1 cellular context compared by ENCODE assay signal in genomic region chr17:8383143-8383974, GRCh38.
TF ChIP-seq lines count a peak whose summit lies in the region.

Gene RPL26 (minus strand): TSS chr17:8383193. CDS start chr17:8382310, 883 bp downstream.

TF ChIP-seq in HCT116, 20 proteins besides CTCF, POLR2A, EP300 and RAD21 (continued from another document):
- TF ChIP-seq ZBTB33 (IDR thresholded peaks at IDR 0.05; ENCODE audit: extremely low read depth, insufficient replicate concordance, low read length): peak; percentile 99
- peak; percentile 58; the same call in 1 of the 2 replicates for TF ChIP-seq ZFX (IDR thresholded peaks at IDR 0.05)
- peak; percentile 85 for TF ChIP-seq EGR1 (IDR thresholded peaks at IDR 0.05; ENCODE audit: low read depth)
- TF ChIP-seq MAX (IDR thresholded peaks at IDR 0.05): peak; percentile 91
- TF ChIP-seq TCF7L2 (IDR thresholded peaks at IDR 0.05; ENCODE audit: borderline replicate concordance, extremely low read depth, insufficient read depth, insufficient read length): no peak
- peak; percentile 79; the same call in 1 of the 2 replicates for TF ChIP-seq SRF (IDR thresholded peaks at IDR 0.05; ENCODE audit: low read depth)
